In genomic region chr2:95269036-95269680, GRCh38 we compare ENCODE assay signal across 21 cellular contexts. TPM values are rescaled to one million over a fixed set of nuclear protein-coding genes. Genes with fewer than 3 reads are reported as not detected.
DNase-seq lines count a peak whose midpoint lies in the region; ATAC-seq and TF ChIP-seq lines count a peak whose summit lies in the region.
"Had no signal": no experiment of that assay in that cellular context is flagged by ENCODE, and none has a peak within 500 bp of the region (broad histone marks: within the 10 kb centered on the region; RNA-seq: fewer than 3 reads in every experiment).

No MANE protein-coding gene starts in this region.

- no peaks in the 10 kb centered on the region for H3K36me3 ChIP-seq in RWPE2 (ENCODE audit: low read depth)
- no peaks in the 10 kb centered on the region for H3K36me3 ChIP-seq in stomach
- H3K36me3 ChIP-seq in HAP-1 (replicated peaks): no peaks in the 10 kb centered on the region

- ATAC-seq in RWPE2 (ENCODE audit: low read depth): no peak
- ATAC-seq in left lobe of liver: no peak
- no peak for ATAC-seq in SK-N-SH treated with all-trans-retinoic acid at 6 μM for 48 hours
- ATAC-seq: activated naive CD4-positive, alpha-beta T cell treated with anti-CD3 and anti-CD28 coated beads, Interleukin-2, amount 50 U/mL, for 72 hours; left cardiac atrium had no signal

- H3K27ac ChIP-seq in RWPE2 (ENCODE audit: poor library complexity, severe bottlenecking) (no peak overlapping the region), stomach (no peak overlapping the region)
- H3K27ac ChIP-seq: epithelial cell of prostate, PC-9 had no signal

- no peak for TF ChIP-seq POLR2A in stomach (IDR thresholded peaks at IDR 0.05)

- TF ChIP-seq EP300 in stomach (IDR thresholded peaks at IDR 0.05): no peak

- H3K9me3 ChIP-seq in RWPE2 (ENCODE audit: severe bottlenecking) (no peaks in the 10 kb centered on the region), stomach (no peaks in the 10 kb centered on the region), HAP-1 (no peaks in the 10 kb centered on the region)

- in situ Hi-C loops in HAP-1 (cut with MboI; ENCODE audit: low sequenced_read_pairs): no loop called here

- H3K4me1 ChIP-seq in RWPE2 (ENCODE audit: insufficient read depth, poor library complexity, severe bottlenecking) (peaks cover 7% of the 10 kb centered on the region), stomach (peaks cover 5 to 9% (median 8%) of the 10 kb centered on the region in 4 donors), HAP-1 (no peaks in the 10 kb centered on the region)

- intact Hi-C loops in stomach (cut with DNase I; ENCODE audit: low total_unique reads): no loop called here

- no peaks in the 10 kb centered on the region for H3K27me3 ChIP-seq in RWPE2 (ENCODE audit: insufficient read depth, poor library complexity, severe bottlenecking)
- H3K27me3 ChIP-seq in stomach: no peaks in the 10 kb centered on the region
- H3K27me3 ChIP-seq in HAP-1 (ENCODE audit: low read depth): no peaks in the 10 kb centered on the region

- no peak overlapping the region for H3K4me3 ChIP-seq in RWPE2 (ENCODE audit: severe bottlenecking)
- no peak overlapping the region for H3K4me3 ChIP-seq in stomach
- H3K4me3 ChIP-seq in HAP-1: no peak overlapping the region
- H3K4me3 ChIP-seq: PC-9 had no signal

- TF ChIP-seq CTCF in RWPE2 (IDR thresholded peaks at IDR 0.05; ENCODE audit: poor library complexity, severe bottlenecking): no peak
- no peak for TF ChIP-seq CTCF in stomach (IDR thresholded peaks at IDR 0.05)

- 95 to 99% (median 96%) methylated on average over 10 of the region's 10 CpGs for WGBS in stomach, 5 donors

- peak; percentile 3 to 10 for DNase-seq in activated T-cell treated with anti-CD3 and anti-CD28 coated beads, Interleukin-2, amount 50 U/mL, for 48 hours
- DNase-seq in activated T-cell treated with anti-CD3 and anti-CD28 coated beads for 4 hours (no peak), RWPE2 (ENCODE audit: low spot score) (peak; percentile 39), left lobe of liver (ENCODE audit: low spot score) (peak; percentile 39), stomach (peak; percentile 18), 8988T (no peak), HAP-1 (ENCODE audit: low spot score in 2 of 2) (no peak)
- DNase-seq: activated CD4-positive, alpha-beta T cell treated with anti-CD3 and anti-CD28 coated beads, Interleukin-2, amount 50 U/mL, for 1 hour; DMS79 treated with DMSO at 0.1 percent for 48 hours; effector memory CD4-positive, alpha-beta T cell; hypothalamus; left cardiac atrium; NCI-H1048; NCI-H1694; PC-9; SHP77 treated with DMSO at 0.1 percent for 48 hours; stimulated activated CD4-positive, alpha-beta T cell treated with anti-CD3 and anti-CD28 coated beads, Interleukin-4, amount 100 ng/mL, for 24 hours had no signal

TF ChIP-seq in SK-N-SH treated with all-trans-retinoic acid at 6 μM for 48 hours, 23 proteins besides CTCF, POLR2A, EP300 and RAD21:
- TF ChIP-seq PPARA (CRISPR knock-in tag; IDR thresholded peaks at IDR 0.05; ENCODE audit: borderline replicate concordance) (no peak), TCF4 (CRISPR knock-in tag; IDR thresholded peaks at IDR 0.05; ENCODE audit: borderline replicate concordance) (no peak), ISL1 (CRISPR knock-in tag; IDR thresholded peaks at IDR 0.05) (no peak), TSHZ2 (CRISPR knock-in tag; IDR thresholded peaks at IDR 0.05) (no peak), ZFP3 (CRISPR knock-in tag; IDR thresholded peaks at IDR 0.05) (no peak), CREB5 (CRISPR knock-in tag; IDR thresholded peaks at IDR 0.05; ENCODE audit: low read depth) (no peak)

RNA-seq across cellular contexts. Expression of gene PROM2, which starts 5.1 kb away (rescaled TPM):
- total RNA-seq in left lobe of liver: 1.1 TPM
- total RNA-seq in stomach: 100 to 1,000 TPM in 1 of 5 donors, 10 to 100 TPM in 4; 18.4 to 370 (median 62.2) TPM
- 10 to 100 TPM in 2 of 3 donors, 1 to 10 TPM in 1; 6.0 to 22.3 (median 14.5) TPM for polyA plus RNA-seq in stomach

RNA-seq across cellular contexts. Expression of gene KCNIP3, which starts 28.0 kb away (rescaled TPM):
- total RNA-seq in left lobe of liver: 1.6 TPM
- 1 to 10 TPM in 3 of 5 donors, not detected in 2; 1.3 to 2.4 (median 1.6) TPM for total RNA-seq in stomach
- polyA plus RNA-seq in stomach: 1 to 10 TPM; 3.1 to 4.4 (median 3.9) TPM
- total RNA-seq: activated naive CD4-positive, alpha-beta T cell treated with anti-CD3 and anti-CD28 coated beads, Interleukin-2, amount 50 U/mL, for 72 hours; activated T-helper 1 cell treated with anti-CD3 and anti-CD28 coated beads, Interleukin-12 subunit alpha, Interleukin-12 subunit beta, Interleukin-2, Interleukin-4 antibody, amounts not matched to agents 30 ng/mL and 10 ng/mL and 1 ng/mL, durations not matched to agents 14 hours and 24 hours and 36 hours had no signal

Comparison
In these comparisons a context has a peak if more than half of its experiments do, and no peak if none do; other contexts are left out.
1. DNase-seq: peak in activated T-cell treated with anti-CD3 and anti-CD28 coated beads, Interleukin-2, amount 50 U/mL, for 48 hours (2 of 2), RWPE2 (single experiment), left lobe of liver (single experiment) and stomach (single experiment); none in activated T-cell treated with anti-CD3 and anti-CD28 coated beads for 4 hours (single experiment), 8988T (single experiment) and HAP-1 (0 of 2).